18 cellular contexts compared by ENCODE assay signal in genomic region chr3:195757827-195758226, GRCh38. TPM values are rescaled to one million over a fixed set of nuclear protein-coding genes. Genes with fewer than 3 reads are reported as not detected.
"Had no signal": no experiment of that assay in that cellular context is flagged by ENCODE, and none has a peak within 500 bp of the region (broad histone marks: within the 10 kb centered on the region; RNA-seq: fewer than 3 reads in every experiment).

No MANE protein-coding gene starts in this region.

- H3K4me3 ChIP-seq: esophagus squamous epithelium, left ventricle myocardium inferior, lower lobe of right lung, right atrium auricular region, suprapubic skin, thyroid gland, uterus had no signal

- H3K36me3 Mint-ChIP-seq: memory B cell, type B pancreatic cell had no signal

- H3K9me3 ChIP-seq: esophagus squamous epithelium, left ventricle myocardium inferior, lower lobe of right lung, neutrophil, right atrium auricular region, suprapubic skin, thyroid gland, uterus had no signal

- ATAC-seq: effector memory CD8-positive, alpha-beta T cell; left cardiac atrium; lower lobe of right lung; stimulated activated naive CD8-positive, alpha-beta T cell treated with anti-CD3 and anti-CD28 coated beads, Interleukin-15, Interleukin-2, amounts not matched to agents 100 U/mL and 50 U/mL, for 24 hours had no signal

- H3K27me3 ChIP-seq: right atrium auricular region, thyroid gland, uterus had no signal

- H3K27ac ChIP-seq: esophagus squamous epithelium, left ventricle myocardium inferior, lower lobe of right lung, neutrophil, right atrium auricular region, suprapubic skin, thyroid gland, uterus had no signal

- H3K27ac Mint-ChIP-seq: memory B cell had no signal

- H3K36me3 ChIP-seq: esophagus squamous epithelium, left ventricle myocardium inferior, lower lobe of right lung, neutrophil, right atrium auricular region, suprapubic skin, thyroid gland, uterus had no signal

- H3K4me3 Mint-ChIP-seq: memory B cell, type B pancreatic cell had no signal

- H3K9me3 Mint-ChIP-seq: effector memory CD8-positive, alpha-beta T cell; memory B cell; type B pancreatic cell had no signal

- DNase-seq: effector memory CD8-positive, alpha-beta T cell; esophagus squamous epithelium; foreskin fibroblast; left ventricle myocardium inferior; lower lobe of right lung; small intestine; stimulated activated CD4-positive, alpha-beta T cell treated with anti-CD3 and anti-CD28 coated beads, Interleukin-2, amount 100 ng/mL, for 48 hours; stimulated activated naive CD8-positive, alpha-beta T cell treated with anti-CD3 and anti-CD28 coated beads, Interleukin-15, Interleukin-2, amounts not matched to agents 100 U/mL and 50 U/mL, for 24 hours; uterus had no signal

- FAIRE-seq: kidney, small intestine had no signal

- H3K4me1 ChIP-seq: suprapubic skin, uterus had no signal

RNA-seq across cellular contexts. Expression of gene MUC4, which starts 53.9 kb away (rescaled TPM):
- total RNA-seq: left cardiac atrium, osteocyte, suprapubic skin had no signal
